Comparison of ENCODE assay signal across 22 cellular contexts in the genomic region with DNA sequence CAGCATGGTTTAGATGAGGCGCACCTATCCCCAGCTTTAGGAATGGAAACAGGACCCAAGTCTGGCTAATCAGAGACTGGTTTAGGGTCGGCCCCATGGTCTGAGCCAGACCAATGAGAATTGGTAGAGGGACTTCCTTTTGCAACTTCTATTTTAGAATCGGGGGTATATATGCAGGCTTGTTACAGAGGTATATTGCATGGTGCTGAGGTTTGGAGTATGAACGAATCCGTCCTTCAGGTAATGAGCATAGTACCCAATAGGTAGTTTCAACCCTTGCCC. TPM values are rescaled to one million over a fixed set of nuclear protein-coding genes. Genes with fewer than 3 reads are reported as not detected.
DNase-seq lines count a peak whose midpoint lies in the region; ATAC-seq, FAIRE-seq and TF ChIP-seq lines count a peak whose summit lies in the region.
"Had no signal": no experiment of that assay in that cellular context is flagged by ENCODE, and none has a peak within 500 bp of the region (broad histone marks: within the 10 kb centered on the region; RNA-seq: fewer than 3 reads in every experiment).

No MANE protein-coding gene starts in this region.

- no peak overlapping the region for H2AK5ac ChIP-seq in H1 (ENCODE audit: low read depth, low read length)

- H3K27ac ChIP-seq in HepG2 (ENCODE audit: extremely low read length, insufficient read depth, low read length): no peak overlapping the region
- no peak overlapping the region for H3K27ac ChIP-seq in right lobe of liver
- H3K27ac ChIP-seq in Karpas-422 (ENCODE audit: low read length): peak overlapping the region; percentile 57
- no peak overlapping the region for H3K27ac ChIP-seq in H1 (ENCODE audit: low read depth, low read length)
- H3K27ac ChIP-seq in thymus (ENCODE audit: low read depth): peak overlapping the region; percentile 15

- H4K91ac ChIP-seq in H1 (replicated peaks; ENCODE audit: insufficient read length, low read length): no peak overlapping the region

- no peak overlapping the region for H2BK12ac ChIP-seq in H1 (ENCODE audit: low read depth, low read length)

- 97% methylated on average over 5 of the region's 5 CpGs for WGBS in HepG2 (ENCODE audit: low lambda C conversion rate)
- 83% methylated on average over 4 of the region's 5 CpGs for WGBS in right lobe of liver (ENCODE audit: insufficient coverage, low coverage, low lambda C conversion rate, missing lambda C conversion rate)
- 85% methylated on average over 5 of the region's 5 CpGs; no CpG with 5 or more reads in 1 of the 2 experiments for WGBS in H1 (ENCODE audit: extremely low coverage in 1 of 2, insufficient coverage in 1 of 2, insufficient read length in 1 of 2, insufficient replicate concordance in 2 of 2, low coverage in 1 of 2, low lambda C conversion rate in 2 of 2, missing lambda C conversion rate in 1 of 2), 2 experiments
- 94% methylated on average over 5 of the region's 5 CpGs for WGBS in thymus

- in situ Hi-C loops in HepG2 (cut with HindIII; ENCODE audit: extremely low pct_ligation_motif_present, low pct_unique_long_range_greater_than_20kb): loop anchor here (25.0 kb wide), 1 partner anchor 312 kb away; a partner anchor contains a TSS

- H3K4me2 ChIP-seq in HepG2 (ENCODE audit: low read depth, low read length): peak overlapping the region; percentile 97
- peak overlapping the region; percentile 84 for H3K4me2 ChIP-seq in Karpas-422 (ENCODE audit: low read depth, low read length, poor library complexity, severe bottlenecking)
- peak overlapping the region; percentile 85 to 89; a peak in 3 of 4 replicates for H3K4me2 ChIP-seq in H1 (ENCODE audit: insufficient read depth in 1 of 2, low read depth in 2 of 2, low read length in 2 of 2)

- H3K79me2 ChIP-seq in HepG2 (ENCODE audit: insufficient read depth, low read length): peaks cover 22% of the 10 kb centered on the region
- peaks cover 18% of the 10 kb centered on the region for H3K79me2 ChIP-seq in Karpas-422 (ENCODE audit: low read length)
- H3K79me2 ChIP-seq in H1 (ENCODE audit: control insufficient read depth in 1 of 2, insufficient read depth in 2 of 2, low read length in 2 of 2): peaks cover 0 to 10% of the 10 kb centered on the region in 2 experiments; a peak in 2 of 4 replicates

- H2AFZ ChIP-seq in HepG2 (ENCODE audit: low read length) (no peak overlapping the region), Karpas-422 (ENCODE audit: low read length) (no peak overlapping the region), H1 (ENCODE audit: low read length) (no peak overlapping the region)

- H3K4me3 ChIP-seq in HepG2 (replicated peaks in 1 of 3; ENCODE audit: insufficient read depth in 1 of 3, low read depth in 2 of 3, low read length in 3 of 3): peak overlapping the region in 2 of 3 experiments; percentile 84 to 94; a peak in 1 of 6 replicates
- no peak overlapping the region for H3K4me3 ChIP-seq in right lobe of liver
- H3K4me3 ChIP-seq in Karpas-422 (ENCODE audit: low read length): no peak overlapping the region
- H3K4me3 ChIP-seq in H1 (ENCODE audit: extremely low read depth in 1 of 4, insufficient read depth in 2 of 4, low read depth in 3 of 4, low read length in 4 of 4): peak overlapping the region in 2 of 4 experiments; percentile 74 to 93; a peak in 3 of 8 replicates
- H3K4me3 ChIP-seq in thymus (ENCODE audit: low read length): no peak overlapping the region

- H3K9me3 ChIP-seq in HepG2 (ENCODE audit: low read length) (no peaks in the 10 kb centered on the region), right lobe of liver (no peaks in the 10 kb centered on the region), Karpas-422 (ENCODE audit: low read length) (no peaks in the 10 kb centered on the region), H1 (ENCODE audit: insufficient read depth in 2 of 2, low read depth in 1 of 2, low read length in 1 of 2) (no peaks in the 10 kb centered on the region), thymus (ENCODE audit: control insufficient read depth) (no peaks in the 10 kb centered on the region)
- H3K9me3 ChIP-seq: spleen, upper lobe of left lung had no signal

- H3K79me1 ChIP-seq in H1 (ENCODE audit: low read depth, low read length): peaks cover 3% of the 10 kb centered on the region; the same call in 1 of the 2 replicates

- H3K27me3 ChIP-seq in HepG2 (ENCODE audit: control insufficient read depth in 1 of 2, insufficient read depth in 2 of 2, low read length in 2 of 2): no peaks in the 10 kb centered on the region; a peak in 1 of 5 replicates
- H3K27me3 ChIP-seq in right lobe of liver: no peaks in the 10 kb centered on the region
- H3K27me3 ChIP-seq in Karpas-422 (ENCODE audit: low read length): no peaks in the 10 kb centered on the region
- H3K27me3 ChIP-seq in H1 (replicated peaks in 1 of 4; ENCODE audit: control insufficient read depth in 3 of 4, extremely low read depth in 1 of 4, insufficient read depth in 3 of 4, low read length in 3 of 4): no peaks in the 10 kb centered on the region
- no peaks in the 10 kb centered on the region for H3K27me3 ChIP-seq in thymus (ENCODE audit: control insufficient read depth, insufficient read depth)
- H3K27me3 ChIP-seq: spleen, upper lobe of left lung had no signal

- TF ChIP-seq POLR2A in HepG2 (IDR thresholded peaks at IDR 0.05; ENCODE audit: insufficient read depth in 1 of 2, low read depth in 2 of 2, low read length in 2 of 2): no peak
- TF ChIP-seq POLR2A in right lobe of liver (IDR thresholded peaks at IDR 0.05): no peak
- no peak for TF ChIP-seq POLR2A in H1 (IDR thresholded peaks at IDR 0.05; ENCODE audit: control extremely low read depth in 1 of 2, low read depth in 2 of 2, low read length in 2 of 2)

- FAIRE-seq in HepG2 (lab: Jason Lieb, UNC) (no peak), H1 (lab: Jason Lieb, UNC) (no peak)
- FAIRE-seq: endothelial cell of umbilical vein had no signal

- TF ChIP-seq CTCF in HepG2 (CRISPR knock-in tag; IDR thresholded peaks at IDR 0.05): no peak
- no peak for TF ChIP-seq CTCF in right lobe of liver (IDR thresholded peaks at IDR 0.05)
- TF ChIP-seq CTCF in H1 (IDR thresholded peaks at IDR 0.05; ENCODE audit: control extremely low read depth in 1 of 3, insufficient read depth in 1 of 3, low read depth in 1 of 3, low read length in 3 of 3): no peak

- H3K9me2 ChIP-seq in Karpas-422 (replicated peaks; ENCODE audit: insufficient read depth, low read length): no peaks in the 10 kb centered on the region

- TF ChIP-seq RAD21 in HepG2 (CRISPR knock-in tag; IDR thresholded peaks at IDR 0.05) (no peak), H1 (IDR thresholded peaks at IDR 0.05 in 1 of 2, conservative IDR thresholded peaks at IDR 0.05 in 1 of 2; ENCODE audit: low read depth in 2 of 2, low read length in 2 of 2) (no peak)

- H3K4ac ChIP-seq in H1 (replicated peaks; ENCODE audit: insufficient read length, low read depth, low read length): no peak overlapping the region

- no peak for TF ChIP-seq EP300 in HepG2 (IDR thresholded peaks at IDR 0.05; ENCODE audit: low read depth in 2 of 2, low read length in 2 of 2)
- TF ChIP-seq EP300 in HepG2 (CRISPR knock-in tag; IDR thresholded peaks at IDR 0.05; ENCODE audit: borderline replicate concordance): no peak
- TF ChIP-seq EP300 in H1 (IDR thresholded peaks at IDR 0.05; ENCODE audit: borderline replicate concordance in 1 of 2, low read depth in 2 of 2, low read length in 2 of 2): no peak

- DNase-seq in HepG2 (ENCODE audit: low spot score): no peak
- no peak for DNase-seq in right lobe of liver
- peak; percentile 84 for DNase-seq in Karpas-422
- no peak for DNase-seq in H1 (ENCODE audit: low read depth in 1 of 2, low spot score in 2 of 2)
- DNase-seq in activated effector memory CD4-positive, alpha-beta T cell treated with anti-CD3 and anti-CD28 coated beads, Interleukin-2, amount 50 U/mL, for 16 hours: no peak
- DNase-seq in HT-29 (ENCODE audit: low spot score): no peak
- DNase-seq: activated B cell treated with CpG ODN at 0.5 μM for 24 hours; activated CD8-positive, alpha-beta T cell treated with anti-CD3 and anti-CD28 coated beads for 36 hours; activated naive CD8-positive, alpha-beta T cell treated with anti-CD3 and anti-CD28 coated beads, Interleukin-2, amount 50 U/mL, for 24 hours; AML-193; GOT3; IMR-90; kidney glomerular epithelial cell; MV-4-11; NCI-H1694 treated with DMSO at 0.1 percent for 48 hours; NCI-H345; spleen; stimulated activated CD4-positive, alpha-beta T cell treated with anti-CD3 and anti-CD28 coated beads, Interleukin-4, amount 100 ng/mL, for 4 hours; upper lobe of left lung had no signal

- H2BK20ac ChIP-seq in H1 (ENCODE audit: low read length): no peak overlapping the region

- no peak overlapping the region for H3K23ac ChIP-seq in H1 (ENCODE audit: insufficient read length)

- no peak overlapping the region for H3K56ac ChIP-seq in H1 (replicated peaks; ENCODE audit: insufficient read length, low read depth, low read length)

- no peak overlapping the region for H2BK5ac ChIP-seq in H1 (ENCODE audit: low read depth, low read length)

- no peak overlapping the region for H4K5ac ChIP-seq in H1 (ENCODE audit: insufficient read length, low read depth, low read length)

- BruUV-seq in HepG2 (replicated peaks; lab: Mats Ljungman, UMichigan): no TSS peak

- intact Hi-C loops in HepG2 (cut with micrococcal nuclease; ENCODE audit: unreplicated experiment) (loop anchor here (5.0 kb wide), 1 partner anchor 48 kb away; a partner anchor contains a TSS), right lobe of liver (cut with DNase I) (loop anchor here in 1 of 2 donors (10.0 kb wide), 1 partner anchor 324 kb away; a partner anchor contains a TSS)

- no peak overlapping the region for H3K14ac ChIP-seq in H1 (ENCODE audit: insufficient read length)

- peaks cover 15% of the 10 kb centered on the region; the same call in 1 of the 2 replicates for H3K23me2 ChIP-seq in H1 (ENCODE audit: low read depth, low read length)

- POLR2A ChIA-PET in HepG2 (lab: Yijun Ruan, JAX) (interaction anchor here (0.8 to 2.2 kb wide), 5 partner anchors 29 to 412 kb away, joined by 4 to 13 read pairs (median 4); a partner anchor contains a TSS), H1 (lab: Charles Lee; ENCODE audit: partially characterized antibody) (interaction anchor here (0.6 to 68.3 kb wide), 13 partner anchors 10 to 428 kb away, joined by 3 to 2699 read pairs (median 5); a partner anchor contains a TSS)

- ATAC-seq in HepG2 (no peak), right lobe of liver (no peak), HG03354 (IDR thresholded peaks at IDR 0.05; ENCODE audit: poor library complexity, severe bottlenecking, unreplicated experiment) (no peak)
- ATAC-seq: activated CD8-positive, alpha-beta T cell treated with anti-CD3 and anti-CD28 coated beads for 36 hours; activated naive CD8-positive, alpha-beta T cell treated with anti-CD3 and anti-CD28 coated beads, Interleukin-2, amount 50 U/mL, for 24 hours had no signal

- H3K9ac ChIP-seq in HepG2 (ENCODE audit: insufficient read depth, low read depth, low read length) (no peak overlapping the region), Karpas-422 (ENCODE audit: low read length) (peak overlapping the region; percentile 7; the same call in 1 of the 2 replicates), H1 (replicated peaks in 1 of 4; ENCODE audit: extremely low read depth in 1 of 4, low read depth in 3 of 4, low read length in 3 of 4) (no peak overlapping the region)

- no peak overlapping the region for H4K8ac ChIP-seq in H1 (ENCODE audit: extremely low read depth, insufficient read depth, low read length)

- no peaks in the 10 kb centered on the region for H4K20me1 ChIP-seq in HepG2 (ENCODE audit: insufficient read depth, low read length)
- peaks cover 13% of the 10 kb centered on the region for H4K20me1 ChIP-seq in Karpas-422 (ENCODE audit: insufficient read depth, low read depth, low read length)
- peaks cover 0 to 5% of the 10 kb centered on the region in 2 experiments for H4K20me1 ChIP-seq in H1 (replicated peaks in 1 of 2; ENCODE audit: control insufficient read depth in 1 of 2, insufficient read depth in 2 of 2, low read length in 2 of 2)

- H2BK120ac ChIP-seq in H1 (replicated peaks; ENCODE audit: low read depth, low read length): no peak overlapping the region

- no peak overlapping the region for H2BK15ac ChIP-seq in H1 (ENCODE audit: low read length)

- CTCF ChIA-PET in HepG2 (lab: Yijun Ruan, JAX; ENCODE audit: low intra/inter-chr PET ratio, low total read pairs): no interaction called here
- CTCF ChIA-PET in H1 (lab: Charles Lee; ENCODE audit: partially characterized antibody): interaction anchor here (1.3 to 7.3 kb wide), 9 partner anchors 11 to 326 kb away, joined by 3 to 48 read pairs (median 11); a partner anchor contains a TSS

- no peak overlapping the region for H3K18ac ChIP-seq in H1 (ENCODE audit: extremely low read depth, low read length)

- peaks cover 33% of the 10 kb centered on the region for H3K4me1 ChIP-seq in HepG2 (ENCODE audit: insufficient read depth, low read length)
- peaks cover 0 to 7% (median 3%) of the 10 kb centered on the region in 4 donors for H3K4me1 ChIP-seq in right lobe of liver
- H3K4me1 ChIP-seq in Karpas-422 (ENCODE audit: low read length): peaks cover 72% of the 10 kb centered on the region
- peaks cover 0 to 8% (median 2%) of the 10 kb centered on the region in 4 experiments; a peak in 4 of 7 replicates for H3K4me1 ChIP-seq in H1 (replicated peaks in 1 of 4; ENCODE audit: control insufficient read depth in 3 of 4, insufficient read depth in 4 of 4, low read length in 3 of 4)
- H3K4me1 ChIP-seq in thymus (ENCODE audit: control insufficient read depth, insufficient read depth, low read length): peaks cover 10% of the 10 kb centered on the region

- H3K36me3 ChIP-seq in HepG2 (replicated peaks in 1 of 2; ENCODE audit: control insufficient read depth in 1 of 2, insufficient read depth in 2 of 2, low read length in 2 of 2) (peaks cover 3 to 19% of the 10 kb centered on the region in 2 experiments; a peak in 4 of 5 replicates), right lobe of liver (peaks cover 0 to 11% (median 0%) of the 10 kb centered on the region in 4 donors), Karpas-422 (ENCODE audit: insufficient read depth, low read length) (peaks cover 34% of the 10 kb centered on the region; the same call in 1 of the 2 replicates), H1 (ENCODE audit: control insufficient read depth in 2 of 4, insufficient read depth in 4 of 4, low read length in 3 of 4) (peaks cover 1 to 28% (median 3%) of the 10 kb centered on the region in 4 experiments; a peak in 5 of 8 replicates), thymus (ENCODE audit: control insufficient read depth, insufficient read depth) (peaks cover 8% of the 10 kb centered on the region)

RNA-seq across cellular contexts. Expression of a gene that starts 1.5 kb away (rescaled TPM):
- total RNA-seq in HepG2 (2016; rRNA removed; fragmentation: Illumina TruSeq; extraction: Trizol): 170 and 172 TPM in 2 replicates
- 719 and 870 TPM in 2 replicates for total RNA-seq in HepG2 (2016; cell fraction: cytosol; rRNA removed; fragmentation: Illumina TruSeq; extraction: Trizol; ENCODE audit: low read depth)
- 161 and 184 TPM in 2 replicates for total RNA-seq in HepG2 (2016; cell fraction: insoluble cytoplasmic fraction; rRNA removed; fragmentation: Illumina TruSeq; extraction: Trizol)
- total RNA-seq in HepG2 (2016; cell fraction: membrane; rRNA removed; fragmentation: Illumina TruSeq; extraction: Trizol): 416 and 482 TPM in 2 replicates
- total RNA-seq in HepG2 (2016; cell fraction: nucleus; rRNA removed; fragmentation: Illumina TruSeq; extraction: Trizol): 51.5 and 52.9 TPM in 2 replicates
- polyA plus RNA-seq in HepG2 (2011; rRNA removed): 59.1 and 89.7 TPM in 2 replicates
- 70.2 and 71.9 TPM in 2 replicates for polyA plus RNA-seq in HepG2 (2011; cell fraction: cytosol; rRNA removed)
- polyA plus RNA-seq in HepG2 (2011; cell fraction: nucleus; rRNA removed): 16.6 and 17.4 TPM in 2 replicates
- polyA plus RNA-seq in HepG2 (2012): 58.8 and 77.2 TPM in 2 replicates
- 917 and 1,024 TPM in 2 replicates for polyA plus RNA-seq in HepG2 (2016; cell fraction: cytosol; fragmentation: Illumina TruSeq; extraction: Trizol; ENCODE audit: low read depth)
- 174 and 187 TPM in 2 replicates for polyA plus RNA-seq in HepG2 (2016; cell fraction: insoluble cytoplasmic fraction; fragmentation: Illumina TruSeq; extraction: Trizol; ENCODE audit: low read depth)
- polyA plus RNA-seq in HepG2 (2016; cell fraction: membrane; fragmentation: Illumina TruSeq; extraction: Trizol; ENCODE audit: low read depth): 432 and 498 TPM in 2 replicates
- 94.6 and 103 TPM in 2 replicates for polyA plus RNA-seq in HepG2 (2016; cell fraction: nucleus; fragmentation: Illumina TruSeq; extraction: Trizol; ENCODE audit: insufficient read depth, low read depth)
- polyA minus RNA-seq in HepG2 (2011; rRNA and poly(A)+ RNA removed; ENCODE audit: low replicate concordance): 8.3 and 15.8 TPM in 2 replicates
- polyA minus RNA-seq in HepG2 (2011; cell fraction: cytosol; rRNA and poly(A)+ RNA removed): 12.3 and 18.9 TPM in 2 replicates
- polyA minus RNA-seq in HepG2 (2011; cell fraction: nucleus; rRNA and poly(A)+ RNA removed): 10.9 and 11.2 TPM in 2 replicates
- 10 to 100 TPM; 14.6 to 58.6 (median 16.0) TPM for total RNA-seq in right lobe of liver
- total RNA-seq in Karpas-422 (2014; rRNA removed; shearing (Covaris generic); ENCODE audit: low replicate concordance): 37.3 and 120 TPM in 2 replicates
- total RNA-seq in H1 (2021; fragmentation: NEBNext Ultra II Directional; extraction: Animal tissue kit (Norgen Biotek cat#: 25700)): 67.3 and 68.6 TPM in 2 replicates
- polyA plus RNA-seq in H1 (2011; rRNA removed): 41.5 and 46.1 TPM in 2 replicates
- polyA plus RNA-seq in H1 (2011; cell fraction: cytosol; rRNA removed): 52.0 TPM
- polyA plus RNA-seq in H1 (2011; cell fraction: nucleus; rRNA removed): 13.3 TPM
- polyA plus RNA-seq in H1 (2012, experiment 1 of 2): 42.8 to 64.7 TPM (median 51.8 TPM) in 4 replicates
- polyA plus RNA-seq in H1 (2012, experiment 2 of 2): 54.5 TPM
- 116 TPM for polyA plus RNA-seq in H1 (2013, experiment 1 of 2)
- polyA plus RNA-seq in H1 (2013, experiment 2 of 2): 116 TPM
- polyA minus RNA-seq in H1 (2011; rRNA and poly(A)+ RNA removed): 5.1 and 5.5 TPM in 2 replicates
- polyA minus RNA-seq in H1 (2011; cell fraction: cytosol; rRNA and poly(A)+ RNA removed): 16.7 TPM
- 26.5 TPM for polyA minus RNA-seq in H1 (2011; cell fraction: nucleus; rRNA and poly(A)+ RNA removed)
- polyA plus RNA-seq in thymus: 34.4 TPM
- 24.6 and 31.9 TPM in 2 replicates for total RNA-seq in HT-29 (2014; rRNA removed; shearing (Covaris generic))

RNA-seq across cellular contexts. Expression of a gene that starts 29.5 kb away (rescaled TPM):
- 139 and 217 TPM in 2 replicates for total RNA-seq in HepG2 (2016; rRNA removed; fragmentation: Illumina TruSeq; extraction: Trizol)
- 26.2 and 34.3 TPM in 2 replicates for total RNA-seq in HepG2 (2016; cell fraction: cytosol; rRNA removed; fragmentation: Illumina TruSeq; extraction: Trizol; ENCODE audit: low read depth)
- total RNA-seq in HepG2 (2016; cell fraction: insoluble cytoplasmic fraction; rRNA removed; fragmentation: Illumina TruSeq; extraction: Trizol): 135 and 223 TPM in 2 replicates
- total RNA-seq in HepG2 (2016; cell fraction: membrane; rRNA removed; fragmentation: Illumina TruSeq; extraction: Trizol): 73.7 and 77.9 TPM in 2 replicates
- 58.0 and 69.5 TPM in 2 replicates for total RNA-seq in HepG2 (2016; cell fraction: nucleus; rRNA removed; fragmentation: Illumina TruSeq; extraction: Trizol)
- 33.2 and 48.2 TPM in 2 replicates for polyA plus RNA-seq in HepG2 (2011; rRNA removed)
- polyA plus RNA-seq in HepG2 (2011; cell fraction: cytosol; rRNA removed): 17.6 and 27.6 TPM in 2 replicates
- 10.7 and 17.1 TPM in 2 replicates for polyA plus RNA-seq in HepG2 (2011; cell fraction: nucleus; rRNA removed)
- polyA plus RNA-seq in HepG2 (2012): 42.5 and 50.3 TPM in 2 replicates
- polyA plus RNA-seq in HepG2 (2016; cell fraction: cytosol; fragmentation: Illumina TruSeq; extraction: Trizol; ENCODE audit: low read depth): 18.1 and 21.3 TPM in 2 replicates
- polyA plus RNA-seq in HepG2 (2016; cell fraction: insoluble cytoplasmic fraction; fragmentation: Illumina TruSeq; extraction: Trizol; ENCODE audit: low read depth): 128 and 131 TPM in 2 replicates
- 35.8 and 42.0 TPM in 2 replicates for polyA plus RNA-seq in HepG2 (2016; cell fraction: membrane; fragmentation: Illumina TruSeq; extraction: Trizol; ENCODE audit: low read depth)
- 52.2 and 58.5 TPM in 2 replicates for polyA plus RNA-seq in HepG2 (2016; cell fraction: nucleus; fragmentation: Illumina TruSeq; extraction: Trizol; ENCODE audit: insufficient read depth, low read depth)
- polyA minus RNA-seq in HepG2 (2011; rRNA and poly(A)+ RNA removed; ENCODE audit: low replicate concordance): 17.0 and 33.6 TPM in 2 replicates
- polyA minus RNA-seq in HepG2 (2011; cell fraction: cytosol; rRNA and poly(A)+ RNA removed): 28.0 and 36.2 TPM in 2 replicates
- polyA minus RNA-seq in HepG2 (2011; cell fraction: nucleus; rRNA and poly(A)+ RNA removed): 30.4 and 30.7 TPM in 2 replicates
- 10 to 100 TPM; 29.8 to 48.0 (median 32.9) TPM for total RNA-seq in right lobe of liver
- total RNA-seq in Karpas-422 (2014; rRNA removed; shearing (Covaris generic); ENCODE audit: low replicate concordance): 221 and 542 TPM in 2 replicates
- total RNA-seq in H1 (2021; fragmentation: NEBNext Ultra II Directional; extraction: Animal tissue kit (Norgen Biotek cat#: 25700)): 91.7 and 93.9 TPM in 2 replicates
- 16.2 and 21.6 TPM in 2 replicates for polyA plus RNA-seq in H1 (2011; rRNA removed)
- 23.6 TPM for polyA plus RNA-seq in H1 (2011; cell fraction: cytosol; rRNA removed)
- polyA plus RNA-seq in H1 (2011; cell fraction: nucleus; rRNA removed): 8.9 TPM
- 20.6 to 48.6 TPM (median 27.5 TPM) in 4 replicates for polyA plus RNA-seq in H1 (2012, experiment 1 of 2)
- 12.7 TPM for polyA plus RNA-seq in H1 (2012, experiment 2 of 2)
- 37.4 TPM for polyA plus RNA-seq in H1 (2013, experiment 1 of 2)
- 38.3 TPM for polyA plus RNA-seq in H1 (2013, experiment 2 of 2)
- polyA minus RNA-seq in H1 (2011; rRNA and poly(A)+ RNA removed): 31.8 and 53.8 TPM in 2 replicates
- 22.6 TPM for polyA minus RNA-seq in H1 (2011; cell fraction: cytosol; rRNA and poly(A)+ RNA removed)
- polyA minus RNA-seq in H1 (2011; cell fraction: nucleus; rRNA and poly(A)+ RNA removed): 25.8 TPM
- 68.4 TPM for polyA plus RNA-seq in thymus
- 31.4 and 38.9 TPM in 2 replicates for total RNA-seq in HT-29 (2014; rRNA removed; shearing (Covaris generic))

RNA-seq across cellular contexts. Expression of a gene that starts 49.2 kb away (rescaled TPM):
- total RNA-seq in HepG2 (2016; rRNA removed; fragmentation: Illumina TruSeq; extraction: Trizol) (188 and 281 TPM in 2 replicates), right lobe of liver (1 to 10 TPM in 5 of 6 experiments, under 1 TPM in 1; 0.31 to 7.4 (median 2.0) TPM)
- 38.9 and 41.2 TPM in 2 replicates for total RNA-seq in HepG2 (2016; cell fraction: cytosol; rRNA removed; fragmentation: Illumina TruSeq; extraction: Trizol; ENCODE audit: low read depth)
- total RNA-seq in HepG2 (2016; cell fraction: insoluble cytoplasmic fraction; rRNA removed; fragmentation: Illumina TruSeq; extraction: Trizol): 188 and 279 TPM in 2 replicates
- total RNA-seq in HepG2 (2016; cell fraction: membrane; rRNA removed; fragmentation: Illumina TruSeq; extraction: Trizol): 132 and 142 TPM in 2 replicates
- total RNA-seq in HepG2 (2016; cell fraction: nucleus; rRNA removed; fragmentation: Illumina TruSeq; extraction: Trizol): 70.7 and 79.0 TPM in 2 replicates
- polyA plus RNA-seq in HepG2 (2011; rRNA removed) (197 and 269 TPM in 2 replicates), H1 (2011; rRNA removed) (99.2 and 99.5 TPM in 2 replicates), thymus (47.0 TPM)
- 162 and 205 TPM in 2 replicates for polyA plus RNA-seq in HepG2 (2011; cell fraction: cytosol; rRNA removed)
- 88.5 and 89.7 TPM in 2 replicates for polyA plus RNA-seq in HepG2 (2011; cell fraction: nucleus; rRNA removed)
- 224 and 287 TPM in 2 replicates for polyA plus RNA-seq in HepG2 (2012)
- polyA plus RNA-seq in HepG2 (2016; cell fraction: cytosol; fragmentation: Illumina TruSeq; extraction: Trizol; ENCODE audit: low read depth): 31.0 and 33.2 TPM in 2 replicates
- 225 and 240 TPM in 2 replicates for polyA plus RNA-seq in HepG2 (2016; cell fraction: insoluble cytoplasmic fraction; fragmentation: Illumina TruSeq; extraction: Trizol; ENCODE audit: low read depth)
- 83.1 and 83.6 TPM in 2 replicates for polyA plus RNA-seq in HepG2 (2016; cell fraction: membrane; fragmentation: Illumina TruSeq; extraction: Trizol; ENCODE audit: low read depth)
- 100 and 101 TPM in 2 replicates for polyA plus RNA-seq in HepG2 (2016; cell fraction: nucleus; fragmentation: Illumina TruSeq; extraction: Trizol; ENCODE audit: insufficient read depth, low read depth)
- polyA minus RNA-seq in HepG2 (2011; rRNA and poly(A)+ RNA removed; ENCODE audit: low replicate concordance): 148 and 336 TPM in 2 replicates
- polyA minus RNA-seq in HepG2 (2011; cell fraction: cytosol; rRNA and poly(A)+ RNA removed): 201 and 205 TPM in 2 replicates
- polyA minus RNA-seq in HepG2 (2011; cell fraction: nucleus; rRNA and poly(A)+ RNA removed): 97.9 and 128 TPM in 2 replicates
- total RNA-seq in Karpas-422 (2014; rRNA removed; shearing (Covaris generic); ENCODE audit: low replicate concordance): 710 and 714 TPM in 2 replicates
- 260 and 291 TPM in 2 replicates for total RNA-seq in H1 (2021; fragmentation: NEBNext Ultra II Directional; extraction: Animal tissue kit (Norgen Biotek cat#: 25700))
- polyA plus RNA-seq in H1 (2011; cell fraction: cytosol; rRNA removed): 162 TPM
- 126 TPM for polyA plus RNA-seq in H1 (2011; cell fraction: nucleus; rRNA removed)
- polyA plus RNA-seq in H1 (2012, experiment 1 of 2): 182 to 218 TPM (median 193 TPM) in 4 replicates
- 36.2 TPM for polyA plus RNA-seq in H1 (2012, experiment 2 of 2)
- polyA plus RNA-seq in H1 (2013, experiment 1 of 2): 111 TPM
- polyA plus RNA-seq in H1 (2013, experiment 2 of 2): 121 TPM
- 252 and 265 TPM in 2 replicates for polyA minus RNA-seq in H1 (2011; rRNA and poly(A)+ RNA removed)
- polyA minus RNA-seq in H1 (2011; cell fraction: cytosol; rRNA and poly(A)+ RNA removed): 207 TPM
- 106 TPM for polyA minus RNA-seq in H1 (2011; cell fraction: nucleus; rRNA and poly(A)+ RNA removed)
- total RNA-seq in HT-29 (2014; rRNA removed; shearing (Covaris generic)): 180 TPM in 2 replicates

Comparison
In these comparisons a context has a peak if more than half of its experiments do, and no peak if none do; other contexts are left out.
1. H3K4me3 ChIP-seq: peak in HepG2 (2 of 3); none in right lobe of liver (0 of 3), Karpas-422 (single experiment) and thymus (single experiment).
2. RNA of a gene that starts 49.2 kb away (total RNA-seq): 710 to 714 TPM in Karpas-422, 260 to 291 TPM in H1, 38.9 to 281 TPM in HepG2 and 180 TPM in HT-29; 0.31 to 7.4 TPM in right lobe of liver; every median in the first group is over 4 times any median in the second.
3. H3K27ac ChIP-seq: peak in Karpas-422 (single experiment) and thymus (single experiment); none in HepG2 (single experiment), right lobe of liver (0 of 3) and H1 (single experiment).
4. Peak in every context shown above with its lines, with median percentiles within 50 percentile points of each other: H3K4me2 ChIP-seq.